25 cellular contexts compared by ENCODE assay signal in genomic region chr2:187034434-187034833, GRCh38.
"Had no signal": no experiment of that assay in that cellular context is flagged by ENCODE, and none has a peak within 500 bp of the region (broad histone marks: within the 10 kb centered on the region; RNA-seq: fewer than 3 reads in every experiment).

No MANE protein-coding gene starts in this region.

- H3K36me3 ChIP-seq: lower lobe of right lung, prostate gland, right atrium auricular region, suprapubic skin, transverse colon, upper lobe of right lung, uterus had no signal

- H3K27ac ChIP-seq: lower lobe of right lung, prostate gland, right atrium auricular region, suprapubic skin, transverse colon, upper lobe of right lung, uterus had no signal

- H3K4me3 ChIP-seq: lower lobe of right lung, prostate gland, right atrium auricular region, smooth muscle cell, suprapubic skin, transverse colon, upper lobe of right lung, uterus had no signal

- H3K9me3 ChIP-seq: lower lobe of right lung, prostate gland, suprapubic skin, transverse colon, upper lobe of right lung, uterus had no signal

- H3K4me1 ChIP-seq: lower lobe of right lung, prostate gland, right atrium auricular region, suprapubic skin, transverse colon, upper lobe of right lung, uterus had no signal

- DNase-seq: effector memory CD8-positive, alpha-beta T cell; erythroblast; hypothalamus; immature natural killer cell; islet precursor cell; kidney glomerular epithelial cell; left ventricle myocardium superior; lower lobe of right lung; naive thymus-derived CD8-positive, alpha-beta T cell; nephron progenitor cell; nucleus accumbens; stimulated activated CD4-positive, alpha-beta T cell treated with anti-CD3 and anti-CD28 coated beads, Interleukin-12 subunit alpha, Interleukin-12 subunit beta, amount 100 ng/mL, for 4 hours; stimulated activated CD4-positive, alpha-beta T cell treated with anti-CD3 and anti-CD28 coated beads, Interleukin-1b, Interleukin-23, amount 100 ng/mL, for 48 hours; stimulated activated CD4-positive, alpha-beta T cell treated with anti-CD3 and anti-CD28 coated beads, Interleukin-4, amount 100 ng/mL, for 1 hour; stimulated activated CD8-positive, alpha-beta memory T cell treated with anti-CD3 and anti-CD28 coated beads, Interleukin-4, amount 100 ng/mL, for 48 hours; stimulated activated naive CD4-positive, alpha-beta T cell; stimulated activated naive CD8-positive, alpha-beta T cell treated with anti-CD3 and anti-CD28 coated beads, Interleukin-15, amount 100 ng/mL, for 72 hours; transverse colon; upper lobe of right lung; uterus had no signal

- H3K4me2 ChIP-seq: smooth muscle cell had no signal

- ATAC-seq: effector memory CD8-positive, alpha-beta T cell; left ventricle myocardium superior; lower lobe of right lung; naive thymus-derived CD8-positive, alpha-beta T cell; sciatic nerve; stimulated activated naive CD8-positive, alpha-beta T cell treated with anti-CD3 and anti-CD28 coated beads, Interleukin-15, amount 100 ng/mL, for 72 hours; upper lobe of right lung had no signal

- H3K27me3 ChIP-seq: right atrium auricular region, suprapubic skin, transverse colon, upper lobe of right lung, uterus had no signal
